ENCODE assay signal across 1 cellular context in the genomic region with DNA sequence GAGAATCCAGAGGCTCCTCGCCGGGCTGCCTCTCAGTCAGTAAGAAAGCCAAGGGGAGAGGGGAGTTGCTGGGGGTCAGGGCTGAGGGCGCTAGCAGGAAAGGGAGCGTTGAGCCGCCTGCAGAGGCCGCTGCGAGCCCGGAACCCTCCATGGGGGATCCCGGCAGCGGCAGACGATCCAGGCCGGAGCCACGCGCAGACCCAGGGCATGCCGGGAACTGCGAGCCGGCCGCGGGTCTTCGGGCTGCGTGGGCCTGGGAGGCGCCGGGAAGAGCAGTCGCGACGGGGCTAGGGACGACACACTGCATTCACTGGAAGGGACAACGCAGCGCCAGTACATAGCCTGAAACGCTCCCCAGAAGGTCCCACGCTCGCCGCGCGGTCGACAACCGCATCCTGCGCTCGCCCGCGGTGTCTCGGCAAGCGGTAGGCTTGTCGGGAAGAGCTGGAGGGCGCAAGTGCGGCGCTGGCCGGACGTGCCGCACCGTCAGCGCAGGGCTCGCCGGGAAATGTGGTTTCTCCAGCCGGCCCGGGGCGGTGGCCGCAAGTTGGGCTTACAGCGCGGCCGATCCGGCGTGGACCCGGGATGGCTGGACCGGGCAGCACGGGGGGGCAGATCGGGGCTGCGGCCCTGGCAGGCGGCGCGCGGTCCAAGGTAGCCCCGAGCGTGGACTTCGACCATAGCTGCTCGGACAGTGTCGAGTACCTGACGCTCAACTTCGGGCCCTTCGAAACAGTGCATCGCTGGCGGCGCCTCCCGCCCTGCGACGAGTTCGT.
TF ChIP-seq lines count a peak whose summit lies in the region.

LZTR1 (plus strand) TSS at position 511 of the 776 bp plus-strand sequence; CDS start at position 586, 75 bp downstream.

TF ChIP-seq in HepG2, 621 proteins besides CTCF, POLR2A, EP300 and RAD21 (continued from another document and continues in another):
- TF ChIP-seq, protein P1, sequence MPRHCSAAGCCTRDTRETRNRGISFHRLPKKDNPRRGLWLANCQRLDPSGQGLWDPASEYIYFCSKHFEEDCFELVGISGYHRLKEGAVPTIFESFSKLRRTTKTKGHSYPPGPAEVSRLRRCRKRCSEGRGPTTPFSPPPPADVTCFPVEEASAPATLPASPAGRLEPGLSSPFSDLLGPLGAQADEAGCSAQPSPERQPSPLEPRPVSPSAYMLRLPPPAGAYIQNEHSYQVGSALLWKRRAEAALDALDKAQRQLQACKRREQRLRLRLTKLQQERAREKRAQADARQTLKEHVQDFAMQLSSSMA (CRISPR knock-in tag; IDR thresholded peaks at IDR 0.05), result peak; percentile 95
- TF ChIP-seq HDAC2 (CRISPR knock-in tag; IDR thresholded peaks at IDR 0.05), result peak; percentile 74
- TF ChIP-seq RXRA (CRISPR knock-in tag; IDR thresholded peaks at IDR 0.05), result no peak; the same call in 1 of the 2 replicates
- TF ChIP-seq DR1 (CRISPR knock-in tag; IDR thresholded peaks at IDR 0.05), result peak; percentile 72
- no peak for TF ChIP-seq FOXK2 (IDR thresholded peaks at IDR 0.05)
- peak; percentile 20; the same call in 1 of the 2 replicates for TF ChIP-seq NFYC (CRISPR knock-in tag; IDR thresholded peaks at IDR 0.05)
- peak; percentile 96 for TF ChIP-seq ZNF788 (CRISPR knock-in tag; IDR thresholded peaks at IDR 0.05; ENCODE audit: borderline replicate concordance)
- TF ChIP-seq, protein P2, sequence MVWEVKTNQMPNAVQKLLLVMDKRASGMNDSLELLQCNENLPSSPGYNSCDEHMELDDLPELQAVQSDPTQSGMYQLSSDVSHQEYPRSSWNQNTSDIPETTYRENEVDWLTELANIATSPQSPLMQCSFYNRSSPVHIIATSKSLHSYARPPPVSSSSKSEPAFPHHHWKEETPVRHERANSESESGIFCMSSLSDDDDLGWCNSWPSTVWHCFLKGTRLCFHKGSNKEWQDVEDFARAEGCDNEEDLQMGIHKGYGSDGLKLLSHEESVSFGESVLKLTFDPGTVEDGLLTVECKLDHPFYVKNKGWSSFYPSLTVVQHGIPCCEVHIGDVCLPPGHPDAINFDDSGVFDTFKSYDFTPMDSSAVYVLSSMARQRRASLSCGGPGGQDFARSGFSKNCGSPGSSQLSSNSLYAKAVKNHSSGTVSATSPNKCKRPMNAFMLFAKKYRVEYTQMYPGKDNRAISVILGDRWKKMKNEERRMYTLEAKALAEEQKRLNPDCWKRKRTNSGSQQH (CRISPR knock-in tag; IDR thresholded peaks at IDR 0.05; ENCODE audit: low read depth), result peak; percentile 58; the same call in 1 of the 2 replicates
- 0 out of 2 replicates have a peak, but pooled peaks have one; percentile 7 for TF ChIP-seq THRA (CRISPR knock-in tag; IDR thresholded peaks at IDR 0.05; ENCODE audit: borderline replicate concordance)
- no peak; the same call in 1 of the 2 replicates for TF ChIP-seq SRF (IDR thresholded peaks at IDR 0.05; ENCODE audit: low read depth, low read length)
- peak; percentile 96 for TF ChIP-seq ZNF703 (CRISPR knock-in tag; IDR thresholded peaks at IDR 0.05; ENCODE audit: borderline replicate concordance)
- TF ChIP-seq TFDP2 (CRISPR knock-in tag; IDR thresholded peaks at IDR 0.05), result peak; percentile 80
- no peak for TF ChIP-seq PRPF4 (IDR thresholded peaks at IDR 0.05; ENCODE audit: low read depth, low read length, poor library complexity, severe bottlenecking)
- no peak for TF ChIP-seq LCORL (IDR thresholded peaks at IDR 0.05)
- TF ChIP-seq LCORL (CRISPR knock-in tag; IDR thresholded peaks at IDR 0.05), result peak; percentile 85
- TF ChIP-seq ZNF816 (CRISPR knock-in tag; IDR thresholded peaks at IDR 0.05; ENCODE audit: borderline replicate concordance), result peak; percentile 62; the same call in 1 of the 2 replicates
- TF ChIP-seq ZNF781 (CRISPR knock-in tag; IDR thresholded peaks at IDR 0.05; ENCODE audit: borderline replicate concordance, not compliant biosample characterization), result peak; percentile 89
- 0 out of 2 replicates have a peak, but pooled peaks have one; percentile 82 for TF ChIP-seq ETS1 (CRISPR knock-in tag; IDR thresholded peaks at IDR 0.05)
- TF ChIP-seq PAXIP1 (CRISPR knock-in tag; conservative IDR thresholded peaks at IDR 0.05), result peak; percentile 69
- peak; percentile 95 for TF ChIP-seq ARHGAP35 (CRISPR knock-in tag; IDR thresholded peaks at IDR 0.05; ENCODE audit: borderline replicate concordance)
- no peak for TF ChIP-seq ZNF737 (CRISPR knock-in tag; IDR thresholded peaks at IDR 0.05; ENCODE audit: borderline replicate concordance)
- peak; percentile 97 for TF ChIP-seq IKZF4 (CRISPR knock-in tag; IDR thresholded peaks at IDR 0.05; ENCODE audit: borderline replicate concordance, low read depth, not compliant biosample characterization)
- peak; percentile 71; the same call in 1 of the 2 replicates for TF ChIP-seq ZSCAN12 (CRISPR knock-in tag; IDR thresholded peaks at IDR 0.05)
- TF ChIP-seq GFI1 (CRISPR knock-in tag; IDR thresholded peaks at IDR 0.05; ENCODE audit: borderline replicate concordance), result peak; percentile 56; the same call in 1 of the 2 replicates
- TF ChIP-seq PCBP2 (optimal IDR thresholded peaks at IDR 0.05; ENCODE audit: low read depth, low read length, poor library complexity, severe bottlenecking), result no peak
- TF ChIP-seq, protein P3, sequence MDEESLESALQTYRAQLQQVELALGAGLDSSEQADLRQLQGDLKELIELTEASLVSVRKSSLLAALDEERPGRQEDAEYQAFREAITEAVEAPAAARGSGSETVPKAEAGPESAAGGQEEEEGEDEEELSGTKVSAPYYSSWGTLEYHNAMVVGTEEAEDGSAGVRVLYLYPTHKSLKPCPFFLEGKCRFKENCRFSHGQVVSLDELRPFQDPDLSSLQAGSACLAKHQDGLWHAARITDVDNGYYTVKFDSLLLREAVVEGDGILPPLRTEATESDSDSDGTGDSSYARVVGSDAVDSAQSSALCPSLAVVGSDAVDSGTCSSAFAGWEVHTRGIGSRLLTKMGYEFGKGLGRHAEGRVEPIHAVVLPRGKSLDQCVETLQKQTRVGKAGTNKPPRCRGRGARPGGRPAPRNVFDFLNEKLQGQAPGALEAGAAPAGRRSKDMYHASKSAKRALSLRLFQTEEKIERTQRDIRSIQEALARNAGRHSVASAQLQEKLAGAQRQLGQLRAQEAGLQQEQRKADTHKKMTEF (CRISPR knock-in tag; IDR thresholded peaks at IDR 0.05), result peak; percentile 97
- peak; percentile 61; the same call in 1 of the 2 replicates for TF ChIP-seq ZNF225 (CRISPR knock-in tag; IDR thresholded peaks at IDR 0.05)
- TF ChIP-seq LRRFIP1 (CRISPR knock-in tag; conservative IDR thresholded peaks at IDR 0.05), result no peak
- peak; percentile 96 for TF ChIP-seq SMAD1 (CRISPR knock-in tag; IDR thresholded peaks at IDR 0.05; ENCODE audit: borderline replicate concordance, low read depth)
- TF ChIP-seq ZSCAN25 (CRISPR knock-in tag; IDR thresholded peaks at IDR 0.05), result peak; percentile 78
- no peak; the same call in 1 of the 2 replicates for TF ChIP-seq ZNF33B (CRISPR knock-in tag; IDR thresholded peaks at IDR 0.05)
- TF ChIP-seq, protein P4, sequence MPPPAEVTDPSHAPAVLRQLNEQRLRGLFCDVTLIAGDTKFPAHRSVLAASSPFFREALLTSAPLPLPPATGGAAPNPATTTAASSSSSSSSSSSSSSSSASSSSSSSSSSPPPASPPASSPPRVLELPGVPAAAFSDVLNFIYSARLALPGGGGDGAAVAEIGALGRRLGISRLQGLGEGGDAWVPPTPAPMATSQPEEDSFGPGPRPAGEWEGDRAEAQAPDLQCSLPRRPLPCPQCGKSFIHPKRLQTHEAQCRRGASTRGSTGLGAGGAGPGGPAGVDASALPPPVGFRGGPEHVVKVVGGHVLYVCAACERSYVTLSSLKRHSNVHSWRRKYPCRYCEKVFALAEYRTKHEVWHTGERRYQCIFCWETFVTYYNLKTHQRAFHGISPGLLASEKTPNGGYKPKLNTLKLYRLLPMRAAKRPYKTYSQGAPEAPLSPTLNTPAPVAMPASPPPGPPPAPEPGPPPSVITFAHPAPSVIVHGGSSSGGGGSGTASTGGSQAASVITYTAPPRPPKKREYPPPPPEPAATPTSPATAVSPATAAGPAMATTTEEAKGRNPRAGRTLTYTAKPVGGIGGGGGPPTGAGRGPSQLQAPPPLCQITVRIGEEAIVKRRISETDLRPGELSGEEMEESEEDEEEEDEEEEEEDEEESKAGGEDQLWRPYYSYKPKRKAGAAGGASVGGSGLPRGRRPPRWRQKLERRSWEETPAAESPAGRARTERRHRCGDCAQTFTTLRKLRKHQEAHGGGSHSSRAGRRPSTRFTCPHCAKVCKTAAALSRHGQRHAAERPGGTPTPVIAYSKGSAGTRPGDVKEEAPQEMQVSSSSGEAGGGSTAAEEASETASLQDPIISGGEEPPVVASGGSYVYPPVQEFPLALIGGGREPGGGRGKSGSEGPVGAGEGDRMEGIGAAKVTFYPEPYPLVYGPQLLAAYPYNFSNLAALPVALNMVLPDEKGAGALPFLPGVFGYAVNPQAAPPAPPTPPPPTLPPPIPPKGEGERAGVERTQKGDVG (CRISPR knock-in tag; IDR thresholded peaks at IDR 0.05; ENCODE audit: borderline replicate concordance), result peak; percentile 90
- TF ChIP-seq ZNF143 (CRISPR knock-in tag; IDR thresholded peaks at IDR 0.05), result peak; percentile 96
- peak; percentile 30; the same call in 1 of the 2 replicates for TF ChIP-seq ZNF792 (CRISPR knock-in tag; IDR thresholded peaks at IDR 0.05)
- TF ChIP-seq, protein P5, sequence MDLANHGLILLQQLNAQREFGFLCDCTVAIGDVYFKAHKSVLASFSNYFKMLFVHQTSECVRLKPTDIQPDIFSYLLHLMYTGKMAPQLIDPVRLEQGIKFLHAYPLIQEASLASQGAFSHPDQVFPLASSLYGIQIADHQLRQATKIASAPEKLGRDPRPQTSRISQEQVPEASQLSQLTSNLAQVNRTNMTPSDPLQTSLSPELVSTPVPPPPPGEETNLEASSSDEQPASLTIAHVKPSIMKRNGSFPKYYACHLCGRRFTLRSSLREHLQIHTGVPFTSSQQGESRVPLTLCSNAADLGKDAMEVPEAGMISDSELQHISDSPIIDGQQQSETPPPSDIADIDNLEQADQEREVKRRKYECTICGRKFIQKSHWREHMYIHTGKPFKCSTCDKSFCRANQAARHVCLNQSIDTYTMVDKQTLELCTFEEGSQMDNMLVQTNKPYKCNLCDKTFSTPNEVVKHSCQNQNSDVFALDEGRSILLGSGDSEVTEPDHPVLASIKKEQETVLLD (CRISPR knock-in tag; IDR thresholded peaks at IDR 0.05; ENCODE audit: low read depth), result peak; percentile 61
